1 cellular context compared by ENCODE assay signal in the genomic region with DNA sequence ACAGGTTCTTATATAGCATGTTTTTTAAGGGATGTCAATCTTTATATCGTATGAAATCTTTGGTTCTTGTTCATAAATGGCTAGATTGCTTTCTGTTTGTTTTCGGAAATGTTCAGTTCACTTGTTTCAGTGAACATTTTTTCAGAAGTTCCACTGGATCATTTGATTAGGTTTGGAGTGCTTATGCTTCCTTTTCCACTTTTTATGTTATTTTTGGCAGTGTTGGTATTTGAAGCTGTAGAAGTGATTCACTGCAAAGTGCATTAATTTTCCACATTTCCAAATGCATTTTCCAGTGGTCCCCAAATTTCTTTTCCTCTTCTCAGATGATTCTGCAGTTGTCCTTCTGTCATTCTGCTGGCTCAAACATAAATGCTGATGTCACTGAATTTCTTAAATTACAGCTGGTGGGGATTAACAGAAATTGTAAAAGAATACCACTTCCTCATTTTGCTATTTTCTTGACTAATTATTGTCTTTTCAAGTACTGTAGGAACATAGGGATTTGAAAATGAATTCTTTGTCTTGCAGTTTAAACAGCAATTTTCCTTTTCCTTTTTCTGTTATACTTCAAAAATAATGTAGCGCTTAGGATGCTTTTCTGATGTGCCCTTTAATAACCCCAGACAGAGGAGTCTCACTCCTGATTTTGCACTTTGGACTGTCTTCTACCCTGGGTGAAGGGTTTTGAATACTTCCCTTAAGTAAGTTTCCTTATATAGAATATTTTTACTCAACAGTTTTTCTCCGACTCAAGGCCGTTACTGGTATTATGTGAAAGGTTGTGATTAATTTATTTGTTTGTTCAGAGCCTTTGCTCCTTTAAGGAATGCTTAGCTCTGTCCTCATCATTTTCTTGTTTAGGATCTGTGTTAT.
TF ChIP-seq lines count a peak whose summit lies in the region.

No MANE protein-coding gene starts in this region.

TF ChIP-seq in K562, 482 proteins besides CTCF, POLR2A, EP300 and RAD21 (continued from another document and continues in another):
- TF ChIP-seq SRSF7 (optimal IDR thresholded peaks at IDR 0.05; ENCODE audit: low read depth, low read length) (no peak), CBX3 (IDR thresholded peaks at IDR 0.05; ENCODE audit: borderline replicate concordance in 1 of 2, low read length in 2 of 2) (no peak), KLF1 (tag; IDR thresholded peaks at IDR 0.05) (no peak), SOX6 (IDR thresholded peaks at IDR 0.05) (no peak), FOXK2 (conservative IDR thresholded peaks at IDR 0.05 in 1 of 2, IDR thresholded peaks at IDR 0.05 in 1 of 2; ENCODE audit: low read depth in 2 of 2) (no peak), MTF1 (CRISPR knock-in tag; IDR thresholded peaks at IDR 0.05; ENCODE audit: borderline replicate concordance) (no peak), ZNF217 (CRISPR knock-in tag; IDR thresholded peaks at IDR 0.05) (no peak), DACH1 (IDR thresholded peaks at IDR 0.05; ENCODE audit: partially characterized antibody) (peak; percentile 23), COPS2 (conservative IDR thresholded peaks at IDR 0.05) (no peak), TAL1 (IDR thresholded peaks at IDR 0.05) (no peak), HNRNPK (IDR thresholded peaks at IDR 0.05; ENCODE audit: low read depth, low read length, poor library complexity, severe bottlenecking) (no peak), GTF2E2 (tag; IDR thresholded peaks at IDR 0.05) (no peak), SRF (CRISPR knock-in tag; IDR thresholded peaks at IDR 0.05) (no peak), HIVEP1 (CRISPR knock-in tag; IDR thresholded peaks at IDR 0.05) (no peak), SPI1 (IDR thresholded peaks at IDR 0.05; ENCODE audit: borderline replicate concordance, low read depth, low read length) (peak; percentile 92), MED1 (CRISPR knock-in tag; IDR thresholded peaks at IDR 0.05; ENCODE audit: borderline replicate concordance) (no peak), PYGO2 (tag; IDR thresholded peaks at IDR 0.05) (no peak), RBM39 (optimal IDR thresholded peaks at IDR 0.05; ENCODE audit: low read depth, low read length) (no peak), MAFG (tag; conservative IDR thresholded peaks at IDR 0.05) (peak; percentile 80), ERF (CRISPR knock-in tag; IDR thresholded peaks at IDR 0.05) (no peak), ARID1B (IDR thresholded peaks at IDR 0.05) (no peak), POLR2B (IDR thresholded peaks at IDR 0.05; ENCODE audit: low read depth, partially characterized antibody) (no peak), MAFF (IDR thresholded peaks at IDR 0.05; ENCODE audit: low read length) (peak; percentile 82), BACH1 (tag; IDR thresholded peaks at IDR 0.05) (no peak), SIN3B (IDR thresholded peaks at IDR 0.05; ENCODE audit: low read depth) (no peak), SMC3 (conservative IDR thresholded peaks at IDR 0.05; ENCODE audit: insufficient read depth, low read depth, low read length) (no peak), THRAP3 (IDR thresholded peaks at IDR 0.05; ENCODE audit: borderline replicate concordance) (no peak), ZFP30 (CRISPR knock-in tag; IDR thresholded peaks at IDR 0.05; ENCODE audit: borderline replicate concordance) (no peak), PML (IDR thresholded peaks at IDR 0.05; ENCODE audit: low read length) (no peak), NFE2L1 (tag; IDR thresholded peaks at IDR 0.05; ENCODE audit: borderline replicate concordance, low read depth) (no peak), MAFK (IDR thresholded peaks at IDR 0.05; ENCODE audit: low read length) (peak; percentile 60; the same call in 1 of the 2 replicates), C11orf30 (IDR thresholded peaks at IDR 0.05; ENCODE audit: low read depth) (peak; percentile 89), ZNF282 (CRISPR knock-in tag; IDR thresholded peaks at IDR 0.05) (no peak)
- TF ChIP-seq, protein P1, sequence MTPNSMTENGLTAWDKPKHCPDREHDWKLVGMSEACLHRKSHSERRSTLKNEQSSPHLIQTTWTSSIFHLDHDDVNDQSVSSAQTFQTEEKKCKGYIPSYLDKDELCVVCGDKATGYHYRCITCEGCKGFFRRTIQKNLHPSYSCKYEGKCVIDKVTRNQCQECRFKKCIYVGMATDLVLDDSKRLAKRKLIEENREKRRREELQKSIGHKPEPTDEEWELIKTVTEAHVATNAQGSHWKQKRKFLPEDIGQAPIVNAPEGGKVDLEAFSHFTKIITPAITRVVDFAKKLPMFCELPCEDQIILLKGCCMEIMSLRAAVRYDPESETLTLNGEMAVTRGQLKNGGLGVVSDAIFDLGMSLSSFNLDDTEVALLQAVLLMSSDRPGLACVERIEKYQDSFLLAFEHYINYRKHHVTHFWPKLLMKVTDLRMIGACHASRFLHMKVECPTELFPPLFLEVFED (CRISPR knock-in tag; conservative IDR thresholded peaks at IDR 0.05): no peak
- TF ChIP-seq, protein P2, sequence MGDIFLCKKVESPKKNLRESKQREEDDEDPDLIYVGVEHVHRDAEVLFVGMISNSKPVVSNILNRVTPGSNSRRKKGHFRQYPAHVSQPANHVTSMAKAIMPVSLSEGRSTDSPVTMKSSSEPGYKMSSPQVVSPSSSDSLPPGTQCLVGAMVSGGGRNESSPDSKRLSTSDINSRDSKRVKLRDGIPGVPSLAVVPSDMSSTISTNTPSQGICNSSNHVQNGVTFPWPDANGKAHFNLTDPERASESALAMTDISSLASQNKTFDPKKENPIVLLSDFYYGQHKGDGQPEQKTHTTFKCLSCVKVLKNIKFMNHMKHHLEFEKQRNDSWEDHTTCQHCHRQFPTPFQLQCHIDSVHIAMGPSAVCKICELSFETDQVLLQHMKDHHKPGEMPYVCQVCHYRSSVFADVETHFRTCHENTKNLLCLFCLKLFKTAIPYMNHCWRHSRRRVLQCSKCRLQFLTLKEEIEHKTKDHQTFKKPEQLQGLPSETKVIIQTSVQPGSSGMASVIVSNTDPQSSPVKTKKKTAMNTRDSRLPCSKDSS (IDR thresholded peaks at IDR 0.05; ENCODE audit: low read depth, partially characterized antibody): no peak
- TF ChIP-seq, protein P3, sequence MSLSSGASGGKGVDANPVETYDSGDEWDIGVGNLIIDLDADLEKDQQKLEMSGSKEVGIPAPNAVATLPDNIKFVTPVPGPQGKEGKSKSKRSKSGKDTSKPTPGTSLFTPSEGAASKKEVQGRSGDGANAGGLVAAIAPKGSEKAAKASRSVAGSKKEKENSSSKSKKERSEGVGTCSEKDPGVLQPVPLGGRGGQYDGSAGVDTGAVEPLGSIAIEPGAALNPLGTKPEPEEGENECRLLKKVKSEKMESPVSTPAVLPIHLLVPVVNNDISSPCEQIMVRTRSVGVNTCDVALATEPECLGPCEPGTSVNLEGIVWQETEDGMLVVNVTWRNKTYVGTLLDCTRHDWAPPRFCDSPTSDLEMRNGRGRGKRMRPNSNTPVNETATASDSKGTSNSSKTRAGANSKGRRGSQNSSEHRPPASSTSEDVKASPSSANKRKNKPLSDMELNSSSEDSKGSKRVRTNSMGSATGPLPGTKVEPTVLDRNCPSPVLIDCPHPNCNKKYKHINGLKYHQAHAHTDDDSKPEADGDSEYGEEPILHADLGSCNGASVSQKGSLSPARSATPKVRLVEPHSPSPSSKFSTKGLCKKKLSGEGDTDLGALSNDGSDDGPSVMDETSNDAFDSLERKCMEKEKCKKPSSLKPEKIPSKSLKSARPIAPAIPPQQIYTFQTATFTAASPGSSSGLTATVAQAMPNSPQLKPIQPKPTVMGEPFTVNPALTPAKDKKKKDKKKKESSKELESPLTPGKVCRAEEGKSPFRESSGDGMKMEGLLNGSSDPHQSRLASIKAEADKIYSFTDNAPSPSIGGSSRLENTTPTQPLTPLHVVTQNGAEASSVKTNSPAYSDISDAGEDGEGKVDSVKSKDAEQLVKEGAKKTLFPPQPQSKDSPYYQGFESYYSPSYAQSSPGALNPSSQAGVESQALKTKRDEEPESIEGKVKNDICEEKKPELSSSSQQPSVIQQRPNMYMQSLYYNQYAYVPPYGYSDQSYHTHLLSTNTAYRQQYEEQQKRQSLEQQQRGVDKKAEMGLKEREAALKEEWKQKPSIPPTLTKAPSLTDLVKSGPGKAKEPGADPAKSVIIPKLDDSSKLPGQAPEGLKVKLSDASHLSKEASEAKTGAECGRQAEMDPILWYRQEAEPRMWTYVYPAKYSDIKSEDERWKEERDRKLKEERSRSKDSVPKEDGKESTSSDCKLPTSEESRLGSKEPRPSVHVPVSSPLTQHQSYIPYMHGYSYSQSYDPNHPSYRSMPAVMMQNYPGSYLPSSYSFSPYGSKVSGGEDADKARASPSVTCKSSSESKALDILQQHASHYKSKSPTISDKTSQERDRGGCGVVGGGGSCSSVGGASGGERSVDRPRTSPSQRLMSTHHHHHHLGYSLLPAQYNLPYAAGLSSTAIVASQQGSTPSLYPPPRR (CRISPR knock-in tag; IDR thresholded peaks at IDR 0.05; ENCODE audit: borderline replicate concordance): no peak
- TF ChIP-seq, protein P4, sequence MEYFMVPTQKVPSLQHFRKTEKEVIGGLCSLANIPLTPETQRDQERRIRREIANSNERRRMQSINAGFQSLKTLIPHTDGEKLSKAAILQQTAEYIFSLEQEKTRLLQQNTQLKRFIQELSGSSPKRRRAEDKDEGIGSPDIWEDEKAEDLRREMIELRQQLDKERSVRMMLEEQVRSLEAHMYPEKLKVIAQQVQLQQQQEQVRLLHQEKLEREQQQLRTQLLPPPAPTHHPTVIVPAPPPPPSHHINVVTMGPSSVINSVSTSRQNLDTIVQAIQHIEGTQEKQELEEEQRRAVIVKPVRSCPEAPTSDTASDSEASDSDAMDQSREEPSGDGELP (CRISPR knock-in tag; IDR thresholded peaks at IDR 0.05; ENCODE audit: borderline replicate concordance): peak; percentile 20; the same call in 1 of the 2 replicates
- TF ChIP-seq, protein P5, sequence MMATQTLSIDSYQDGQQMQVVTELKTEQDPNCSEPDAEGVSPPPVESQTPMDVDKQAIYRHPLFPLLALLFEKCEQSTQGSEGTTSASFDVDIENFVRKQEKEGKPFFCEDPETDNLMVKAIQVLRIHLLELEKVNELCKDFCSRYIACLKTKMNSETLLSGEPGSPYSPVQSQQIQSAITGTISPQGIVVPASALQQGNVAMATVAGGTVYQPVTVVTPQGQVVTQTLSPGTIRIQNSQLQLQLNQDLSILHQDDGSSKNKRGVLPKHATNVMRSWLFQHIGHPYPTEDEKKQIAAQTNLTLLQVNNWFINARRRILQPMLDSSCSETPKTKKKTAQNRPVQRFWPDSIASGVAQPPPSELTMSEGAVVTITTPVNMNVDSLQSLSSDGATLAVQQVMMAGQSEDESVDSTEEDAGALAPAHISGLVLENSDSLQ (IDR thresholded peaks at IDR 0.05): no peak
- TF ChIP-seq, protein P6, sequence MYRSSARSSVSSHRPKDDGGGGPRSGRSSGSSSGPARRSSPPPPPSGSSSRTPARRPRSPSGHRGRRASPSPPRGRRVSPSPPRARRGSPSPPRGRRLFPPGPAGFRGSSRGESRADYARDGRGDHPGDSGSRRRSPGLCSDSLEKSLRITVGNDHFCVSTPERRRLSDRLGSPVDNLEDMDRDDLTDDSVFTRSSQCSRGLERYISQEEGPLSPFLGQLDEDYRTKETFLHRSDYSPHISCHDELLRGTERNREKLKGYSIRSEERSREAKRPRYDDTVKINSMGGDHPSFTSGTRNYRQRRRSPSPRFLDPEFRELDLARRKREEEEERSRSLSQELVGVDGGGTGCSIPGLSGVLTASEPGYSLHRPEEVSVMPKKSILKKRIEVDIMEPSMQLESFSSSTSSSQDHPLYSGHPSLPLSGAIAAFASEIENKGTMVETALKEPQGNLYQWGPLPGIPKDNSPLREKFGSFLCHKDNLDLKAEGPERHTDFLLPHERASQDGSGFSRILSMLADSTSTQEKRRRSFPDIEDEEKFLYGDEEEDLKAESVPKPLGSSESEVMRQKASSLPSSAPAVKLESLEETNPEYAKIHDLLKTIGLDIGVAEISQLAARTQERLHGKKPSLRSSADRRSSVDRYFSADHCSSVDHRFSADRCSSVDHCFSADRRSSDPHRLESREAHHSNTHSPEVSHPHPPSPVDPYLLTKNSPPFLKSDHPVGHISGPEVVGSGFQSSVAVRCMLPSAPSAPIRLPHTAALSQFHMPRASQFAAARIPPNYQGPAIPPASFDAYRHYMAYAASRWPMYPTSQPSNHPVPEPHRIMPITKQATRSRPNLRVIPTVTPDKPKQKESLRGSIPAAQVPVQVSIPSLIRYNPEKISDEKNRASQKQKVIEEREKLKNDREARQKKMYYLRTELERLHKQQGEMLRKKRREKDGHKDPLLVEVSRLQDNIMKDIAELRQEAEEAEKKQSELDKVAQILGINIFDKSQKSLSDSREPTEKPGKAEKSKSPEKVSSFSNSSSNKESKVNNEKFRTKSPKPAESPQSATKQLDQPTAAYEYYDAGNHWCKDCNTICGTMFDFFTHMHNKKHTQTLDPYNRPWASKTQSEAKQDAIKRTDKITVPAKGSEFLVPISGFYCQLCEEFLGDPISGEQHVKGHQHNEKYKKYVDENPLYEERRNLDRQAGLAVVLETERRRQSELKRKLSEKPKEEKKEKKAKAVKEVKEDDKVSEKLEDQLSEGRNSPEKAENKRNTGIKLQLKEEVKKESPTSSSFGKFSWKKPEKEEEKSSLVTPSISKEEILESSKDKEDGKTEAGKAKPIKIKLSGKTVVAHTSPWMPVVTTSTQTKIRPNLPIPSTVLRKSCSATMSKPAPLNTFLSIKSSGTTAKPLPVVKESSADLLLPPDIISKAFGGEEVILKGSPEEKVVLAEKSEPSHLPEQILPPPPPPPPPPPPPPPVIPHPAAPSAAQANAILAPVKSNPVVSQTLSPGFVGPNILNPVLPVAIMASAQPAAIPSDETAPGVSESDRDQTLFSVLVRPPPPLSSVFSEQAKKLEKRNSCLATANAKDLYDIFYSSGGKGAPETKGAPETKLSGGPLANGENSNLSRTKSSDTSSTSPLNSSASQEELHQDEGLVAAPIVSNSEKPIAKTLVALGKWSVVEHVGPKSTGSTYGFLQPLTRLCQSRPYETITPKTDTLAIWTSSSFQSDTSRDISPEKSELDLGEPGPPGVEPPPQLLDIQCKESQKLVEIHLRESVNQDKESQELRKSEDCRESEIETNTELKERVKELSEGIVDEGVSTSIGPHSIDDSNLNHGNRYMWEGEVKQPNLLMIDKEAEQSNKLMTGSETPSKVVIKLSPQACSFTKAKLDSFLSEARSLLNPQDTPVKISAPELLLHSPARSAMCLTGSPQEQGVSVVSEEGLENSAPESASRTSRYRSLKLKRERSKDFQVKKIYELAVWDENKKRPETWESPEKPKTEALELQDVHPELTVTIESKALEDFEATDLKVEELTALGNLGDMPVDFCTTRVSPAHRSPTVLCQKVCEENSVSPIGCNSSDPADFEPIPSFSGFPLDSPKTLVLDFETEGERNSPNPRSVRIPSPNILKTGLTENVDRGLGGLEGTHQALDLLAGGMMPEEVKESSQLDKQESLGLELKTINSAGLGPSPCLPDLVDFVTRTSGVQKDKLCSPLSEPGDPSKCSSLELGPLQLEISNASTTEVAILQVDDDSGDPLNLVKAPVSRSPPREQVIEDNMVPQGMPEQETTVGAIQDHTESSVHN (IDR thresholded peaks at IDR 0.05; ENCODE audit: borderline replicate concordance in 1 of 2, low read depth in 1 of 2): no peak
- TF ChIP-seq, protein P7, sequence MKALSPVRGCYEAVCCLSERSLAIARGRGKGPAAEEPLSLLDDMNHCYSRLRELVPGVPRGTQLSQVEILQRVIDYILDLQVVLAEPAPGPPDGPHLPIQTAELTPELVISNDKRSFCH (CRISPR knock-in tag; IDR thresholded peaks at IDR 0.05): no peak
- TF ChIP-seq, protein P7 (tag; IDR thresholded peaks at IDR 0.05): no peak
